ENCODE assay signal across 8 cellular contexts in the genomic region with DNA sequence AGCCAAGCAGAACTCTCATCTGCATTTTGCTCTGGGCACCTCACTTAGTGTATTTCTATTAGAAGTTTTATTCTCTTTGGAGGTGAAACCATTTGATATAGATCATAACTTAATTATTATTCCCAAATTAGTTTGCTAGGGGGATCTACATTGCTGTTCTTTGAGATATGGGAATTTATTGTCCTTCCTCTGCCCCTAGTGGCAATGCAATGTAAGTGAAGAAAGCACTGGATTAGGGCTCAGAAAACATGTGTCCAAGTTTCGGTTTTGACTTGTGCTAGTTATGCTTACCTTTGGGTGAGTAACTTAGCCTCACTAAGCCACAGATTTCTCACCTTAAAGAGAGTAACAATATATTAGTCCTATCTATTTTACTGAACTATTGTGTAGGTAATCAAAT. TPM values are rescaled to one million over a fixed set of nuclear protein-coding genes. Genes with fewer than 3 reads are reported as not detected.
A peak's percentile ranks its signal among the peaks of the same experiment; 100 is the strongest.
DNase-seq lines count a peak whose midpoint lies in the region; ATAC-seq and TF ChIP-seq lines count a peak whose summit lies in the region.

No MANE protein-coding gene starts in this region.

- H2BK20ac ChIP-seq in H9 (ENCODE audit: low read depth, low read length, poor library complexity, severe bottlenecking): no peak overlapping the region

- peak; percentile 86 for TF ChIP-seq CTCF in CD14-positive monocyte (IDR thresholded peaks at IDR 0.05)
- TF ChIP-seq CTCF in H9 (conservative IDR thresholded peaks at IDR 0.05): peak; percentile 74
- peak; percentile 27 for TF ChIP-seq CTCF in lung (IDR thresholded peaks at IDR 0.05; ENCODE audit: control extremely low read depth, extremely low read depth)

- H3K18ac ChIP-seq in H9 (ENCODE audit: insufficient read length, low read depth, low read length): no peak overlapping the region

- H3K9me3 Mint-ChIP-seq in CD14-positive monocyte: peaks cover 2 to 13% (median 4%) of the 10 kb centered on the region in 7 donors
- no peaks in the 10 kb centered on the region; a peak in 1 of 5 replicates for H3K9me3 Mint-ChIP-seq in H9
- no peaks in the 10 kb centered on the region for H3K9me3 Mint-ChIP-seq in activated T-helper 2 cell treated with anti-CD3 and anti-CD28 coated beads, Interferon-gamma antibody, Interleukin-2, Interleukin-4, amounts not matched to agents 10 μg/mL and 5 μg/mL and 100 μg/mL, durations not matched to agents 14 hours and 24 hours and 36 hours

- H2BK120ac ChIP-seq in H9 (ENCODE audit: low read depth, low read length, poor library complexity, severe bottlenecking): no peak overlapping the region

- H3K27ac Mint-ChIP-seq in CD14-positive monocyte (no peak overlapping the region), H9 (no peak overlapping the region)
- no peak overlapping the region for H3K27ac Mint-ChIP-seq in activated T-helper 2 cell treated with anti-CD3 and anti-CD28 coated beads, Interferon-gamma antibody, Interleukin-2, Interleukin-4, amounts not matched to agents 10 μg/mL and 5 μg/mL and 100 μg/mL, durations not matched to agents 14 hours and 24 hours and 36 hours

- no peaks in the 10 kb centered on the region for H3K36me3 Mint-ChIP-seq in CD14-positive monocyte
- no peaks in the 10 kb centered on the region for H3K36me3 Mint-ChIP-seq in H9 (ENCODE audit: insufficient read depth in 1 of 3, low read depth in 3 of 3)
- H3K36me3 Mint-ChIP-seq in activated T-helper 2 cell treated with anti-CD3 and anti-CD28 coated beads, Interferon-gamma antibody, Interleukin-2, Interleukin-4, amounts not matched to agents 10 μg/mL and 5 μg/mL and 100 μg/mL, durations not matched to agents 14 hours and 24 hours and 36 hours (ENCODE audit: low read depth): no peaks in the 10 kb centered on the region

- H4K91ac ChIP-seq in H9 (ENCODE audit: insufficient read length, low read depth, low read length): no peak overlapping the region

- no peak for ATAC-seq in lung (ENCODE audit: insufficient read depth, low FRiP score)
- no peak for ATAC-seq in GM18498 (IDR thresholded peaks at IDR 0.05; ENCODE audit: unreplicated experiment)
- ATAC-seq in GM18861 (IDR thresholded peaks at IDR 0.05; ENCODE audit: unreplicated experiment): no peak

- H3K27ac ChIP-seq in H9 (ENCODE audit: insufficient read length, low read depth, low read length) (no peak overlapping the region), lung (ENCODE audit: low read depth in 1 of 2, low read length in 1 of 2) (no peak overlapping the region)

- no peak overlapping the region for H3K56ac ChIP-seq in H9 (ENCODE audit: insufficient read length, low read depth, low read length)

- no peaks in the 10 kb centered on the region for H3K36me3 ChIP-seq in lung (ENCODE audit: control insufficient read depth in 2 of 2, insufficient read depth in 2 of 2, low read length in 2 of 2)

- no peaks in the 10 kb centered on the region for H3K9me3 ChIP-seq in H9 (ENCODE audit: control insufficient read depth, low read depth, low read length)
- H3K9me3 ChIP-seq in lung (ENCODE audit: control insufficient read depth in 2 of 2, insufficient read depth in 1 of 2, low read length in 1 of 2): no peaks in the 10 kb centered on the region

- H2BK12ac ChIP-seq in H9 (ENCODE audit: insufficient read length, low read depth, low read length): no peak overlapping the region

- no peaks in the 10 kb centered on the region for H3K79me2 ChIP-seq in H9 (ENCODE audit: insufficient read depth, low read length)

- no CpG with 5 or more reads among the region's 1 CpG for WGBS in H9 (ENCODE audit: extremely low coverage, insufficient read length, low lambda C conversion rate)
- 42 to 67% methylated on average over 1 of the region's 1 CpG for WGBS in lung, 2 donors

- H3K27me3 ChIP-seq in H9 (ENCODE audit: insufficient read depth, low read length) (no peaks in the 10 kb centered on the region), lung (ENCODE audit: control insufficient read depth, insufficient read depth) (no peaks in the 10 kb centered on the region)

- no peak overlapping the region for H3K4me2 ChIP-seq in H9 (ENCODE audit: insufficient read depth, insufficient read length, low read length)

- H2BK15ac ChIP-seq in H9 (ENCODE audit: low read depth, low read length): no peak overlapping the region

- H3K14ac ChIP-seq in H9 (ENCODE audit: insufficient read depth, low read length): no peak overlapping the region

- H2BK5ac ChIP-seq in H9 (ENCODE audit: insufficient read length, low read length): no peak overlapping the region

- H4K20me1 ChIP-seq in H9 (ENCODE audit: control insufficient read depth, insufficient read depth, insufficient read length): no peaks in the 10 kb centered on the region

- H4K5ac ChIP-seq in H9 (ENCODE audit: insufficient read length, low read depth, low read length): no peak overlapping the region

- H3K4me1 Mint-ChIP-seq in CD14-positive monocyte: peaks cover 3% of the 10 kb centered on the region
- H3K4me1 Mint-ChIP-seq in H9: peaks cover 5 to 6% of the 10 kb centered on the region in 2 experiments
- peaks cover 4% of the 10 kb centered on the region for H3K4me1 Mint-ChIP-seq in activated T-helper 2 cell treated with anti-CD3 and anti-CD28 coated beads, Interferon-gamma antibody, Interleukin-2, Interleukin-4, amounts not matched to agents 10 μg/mL and 5 μg/mL and 100 μg/mL, durations not matched to agents 14 hours and 24 hours and 36 hours (ENCODE audit: low read depth)

- DNase-seq in CD14-positive monocyte (ENCODE audit: low spot score) (no peak), H9 (no peak), amniotic epithelial cell (ENCODE audit: low read depth) (peak; percentile 24), lung (ENCODE audit: low spot score) (no peak), foreskin melanocyte (no peak)
- DNase-seq in activated T-helper 2 cell treated with anti-CD3 and anti-CD28 coated beads, Interferon-gamma antibody, Interleukin-2, Interleukin-4, amounts not matched to agents 10 μg/mL and 5 μg/mL and 100 μg/mL, durations not matched to agents 14 hours and 24 hours and 36 hours (ENCODE audit: low spot score): no peak

- H3K9ac ChIP-seq in H9 (ENCODE audit: extremely low read depth, insufficient read length, low read length): no peak overlapping the region

- intact Hi-C loops in CD14-positive monocyte (cut with micrococcal nuclease): no loop called here
- intact Hi-C loops in activated T-helper 2 cell treated with anti-CD3 and anti-CD28 coated beads, Interferon-gamma antibody, Interleukin-2, Interleukin-4, amounts not matched to agents 10 μg/mL and 5 μg/mL and 100 μg/mL, durations not matched to agents 14 hours and 24 hours and 36 hours (cut with micrococcal nuclease): no loop called here

- H3K79me1 ChIP-seq in H9 (ENCODE audit: insufficient read depth, low read depth, low read length, poor library complexity, severe bottlenecking): no peaks in the 10 kb centered on the region

- H2AFZ ChIP-seq in H9 (ENCODE audit: low read length): no peak overlapping the region

- H2AK5ac ChIP-seq in H9 (ENCODE audit: insufficient read length, low read length): no peak overlapping the region

- H3T11ph ChIP-seq in H9 (ENCODE audit: low read length): no peak overlapping the region

- no peak overlapping the region for H3K4ac ChIP-seq in H9 (ENCODE audit: low read depth, low read length)

- H3K27me3 Mint-ChIP-seq in CD14-positive monocyte (ENCODE audit: low read depth in 3 of 3) (peaks cover 3 to 10% (median 10%) of the 10 kb centered on the region in 3 donors), H9 (ENCODE audit: low read depth) (no peaks in the 10 kb centered on the region; the same call in none of the 2 replicates)
- H3K27me3 Mint-ChIP-seq in activated T-helper 2 cell treated with anti-CD3 and anti-CD28 coated beads, Interferon-gamma antibody, Interleukin-2, Interleukin-4, amounts not matched to agents 10 μg/mL and 5 μg/mL and 100 μg/mL, durations not matched to agents 14 hours and 24 hours and 36 hours (ENCODE audit: low read depth): peaks cover 10% of the 10 kb centered on the region

- no peak overlapping the region for H3K23ac ChIP-seq in H9 (ENCODE audit: insufficient read length, low read depth, low read length)

- H3K4me1 ChIP-seq in H9 (ENCODE audit: insufficient read depth, low read length): 0 out of 2 replicates have a peak, but pooled peaks cover 4% of the 10 kb centered on the region
- no peaks in the 10 kb centered on the region for H3K4me1 ChIP-seq in lung (ENCODE audit: control insufficient read depth in 2 of 2, insufficient read depth in 2 of 2, low read length in 2 of 2)

- H3K4me3 ChIP-seq in lung: no peak overlapping the region

- no peak overlapping the region for H3K4me3 Mint-ChIP-seq in CD14-positive monocyte
- H3K4me3 Mint-ChIP-seq in H9: no peak overlapping the region
- no peak overlapping the region for H3K4me3 Mint-ChIP-seq in activated T-helper 2 cell treated with anti-CD3 and anti-CD28 coated beads, Interferon-gamma antibody, Interleukin-2, Interleukin-4, amounts not matched to agents 10 μg/mL and 5 μg/mL and 100 μg/mL, durations not matched to agents 14 hours and 24 hours and 36 hours (ENCODE audit: low read depth)

- no peaks in the 10 kb centered on the region for H3K23me2 ChIP-seq in H9 (ENCODE audit: insufficient read length, low read depth, low read length, poor library complexity, severe bottlenecking)

- H4K8ac ChIP-seq in H9 (replicated peaks; ENCODE audit: insufficient read length, low read depth, low read length): no peak overlapping the region

RNA-seq across cellular contexts. Expression of a gene that starts 2.9 kb away (rescaled TPM):
- polyA plus RNA-seq in CD14-positive monocyte (not detected), lung (not detected)
- total RNA-seq in H9 (2021) (not detected in 2 replicates), lung (not detected)
- not detected in 2 replicates for total RNA-seq in activated T-helper 2 cell treated with anti-CD3 and anti-CD28 coated beads, Interferon-gamma antibody, Interleukin-2, Interleukin-4, amounts not matched to agents 10 μg/mL and 5 μg/mL and 100 μg/mL, durations not matched to agents 14 hours and 24 hours and 36 hours

RNA-seq across cellular contexts. Expression of a gene that starts 20.3 kb away (rescaled TPM):
- polyA plus RNA-seq in CD14-positive monocyte (not detected), lung (under 1 TPM; 0.09 to 0.31 TPM)
- total RNA-seq in H9 (2021) (not detected in 2 replicates), lung (not detected)
- total RNA-seq in activated T-helper 2 cell treated with anti-CD3 and anti-CD28 coated beads, Interferon-gamma antibody, Interleukin-2, Interleukin-4, amounts not matched to agents 10 μg/mL and 5 μg/mL and 100 μg/mL, durations not matched to agents 14 hours and 24 hours and 36 hours: not detected in 2 replicates

RNA-seq across cellular contexts. Expression of a gene that starts 26.4 kb away (rescaled TPM):
- polyA plus RNA-seq in CD14-positive monocyte (1 to 10 TPM; 1.7 to 7.6 TPM), lung (1 to 10 TPM; 1.9 to 9.4 TPM)
- total RNA-seq in H9 (2021) (not detected in 2 replicates), lung (1 to 10 TPM; 1.3 to 2.0 TPM)
- not detected in 2 replicates for total RNA-seq in activated T-helper 2 cell treated with anti-CD3 and anti-CD28 coated beads, Interferon-gamma antibody, Interleukin-2, Interleukin-4, amounts not matched to agents 10 μg/mL and 5 μg/mL and 100 μg/mL, durations not matched to agents 14 hours and 24 hours and 36 hours

RNA-seq across cellular contexts. Expression of a gene that starts 30.1 kb away (rescaled TPM):
- polyA plus RNA-seq in CD14-positive monocyte (not detected), lung (not detected)
- total RNA-seq in H9 (2021) (not detected in 2 replicates), lung (not detected)
- not detected in 2 replicates for total RNA-seq in activated T-helper 2 cell treated with anti-CD3 and anti-CD28 coated beads, Interferon-gamma antibody, Interleukin-2, Interleukin-4, amounts not matched to agents 10 μg/mL and 5 μg/mL and 100 μg/mL, durations not matched to agents 14 hours and 24 hours and 36 hours

RNA-seq across cellular contexts. Expression of a gene that starts 35.9 kb away (rescaled TPM):
- polyA plus RNA-seq in CD14-positive monocyte (not detected), lung (under 1 TPM in 1 of 2 donors, not detected in 1; 0.94 TPM)
- total RNA-seq in H9 (2021) (not detected in 2 replicates), lung (not detected)
- total RNA-seq in activated T-helper 2 cell treated with anti-CD3 and anti-CD28 coated beads, Interferon-gamma antibody, Interleukin-2, Interleukin-4, amounts not matched to agents 10 μg/mL and 5 μg/mL and 100 μg/mL, durations not matched to agents 14 hours and 24 hours and 36 hours: not detected in 2 replicates

Comparison
In these comparisons a context has a peak if more than half of its experiments do, and no peak if none do; other contexts are left out.
1. CTCF ChIP-seq: peak in every context shown above with its lines; median percentile 86 in CD14-positive monocyte; 74 in H9; 27 in lung.